1 cellular context compared by ENCODE assay signal in genomic region chr1:173210716-173211231, GRCh38.
A peak's percentile ranks its signal among the peaks of the same experiment; 100 is the strongest.
TF ChIP-seq lines count a peak whose summit lies in the region.

No MANE protein-coding gene starts in this region.

TF ChIP-seq in HepG2, 621 proteins besides CTCF, POLR2A, EP300 and RAD21 (continues in another document):
- peak; percentile 77 for TF ChIP-seq ARID5B (CRISPR knock-in tag; IDR thresholded peaks at IDR 0.05)
- TF ChIP-seq NR2C2 (CRISPR knock-in tag; IDR thresholded peaks at IDR 0.05; ENCODE audit: borderline replicate concordance): 0 out of 2 replicates have a peak, but pooled peaks have one; percentile 24
- peak; percentile 58; the same call in 1 of the 2 replicates for TF ChIP-seq ARID3A (IDR thresholded peaks at IDR 0.05; ENCODE audit: low read depth, low read length)
- no peak for TF ChIP-seq MLX (CRISPR knock-in tag; IDR thresholded peaks at IDR 0.05)
- TF ChIP-seq ZSCAN22 (CRISPR knock-in tag; IDR thresholded peaks at IDR 0.05): no peak
- no peak for TF ChIP-seq RERE (CRISPR knock-in tag; IDR thresholded peaks at IDR 0.05; ENCODE audit: low read depth)
- TF ChIP-seq, protein P1, sequence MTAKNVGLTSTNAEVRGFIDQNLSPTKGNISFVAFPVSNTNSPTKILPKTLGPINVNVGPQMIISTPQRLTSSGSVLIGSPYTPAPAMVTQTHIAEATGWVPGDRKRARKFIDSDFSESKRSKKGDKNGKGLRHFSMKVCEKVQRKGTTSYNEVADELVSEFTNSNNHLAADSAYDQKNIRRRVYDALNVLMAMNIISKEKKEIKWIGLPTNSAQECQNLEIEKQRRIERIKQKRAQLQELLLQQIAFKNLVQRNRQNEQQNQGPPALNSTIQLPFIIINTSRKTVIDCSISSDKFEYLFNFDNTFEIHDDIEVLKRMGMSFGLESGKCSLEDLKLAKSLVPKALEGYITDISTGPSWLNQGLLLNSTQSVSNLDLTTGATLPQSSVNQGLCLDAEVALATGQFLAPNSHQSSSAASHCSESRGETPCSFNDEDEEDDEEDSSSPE (CRISPR knock-in tag; IDR thresholded peaks at IDR 0.05): no peak
- TF ChIP-seq KLF16 (CRISPR knock-in tag; IDR thresholded peaks at IDR 0.05): peak in 1 of 2 experiments; percentile 42; a peak in 1 of 4 replicates
- no peak for TF ChIP-seq ZNF333 (CRISPR knock-in tag; IDR thresholded peaks at IDR 0.05; ENCODE audit: borderline replicate concordance)
- TF ChIP-seq, protein P2, sequence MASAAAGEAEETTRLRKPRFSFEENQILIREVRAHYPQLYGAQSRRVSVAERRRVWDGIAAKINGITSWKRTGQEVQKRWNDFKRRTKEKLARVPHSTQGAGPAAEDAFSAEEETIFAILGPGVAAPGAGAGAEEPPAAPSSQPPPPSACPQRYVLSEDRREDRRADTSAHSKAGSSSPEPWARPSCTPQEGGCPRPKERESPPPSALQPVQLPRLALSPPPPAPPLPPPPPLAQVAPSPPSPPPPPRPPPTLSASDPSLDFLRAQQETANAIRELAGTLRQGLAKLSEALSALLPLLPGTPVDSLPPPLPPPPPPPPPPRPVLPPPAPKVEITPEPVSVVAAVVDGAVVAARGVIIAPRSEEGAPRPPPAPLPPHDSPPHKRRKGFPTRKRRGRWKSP (CRISPR knock-in tag; IDR thresholded peaks at IDR 0.05): no peak
- 0 out of 4 replicates have a peak, but pooled peaks of 1 of the 2 experiments have one; percentile 31 for TF ChIP-seq HMGXB4 (CRISPR knock-in tag; IDR thresholded peaks at IDR 0.05; ENCODE audit: borderline replicate concordance in 1 of 2, low read depth in 1 of 2)
- peak; percentile 26 for TF ChIP-seq FOSL2 (CRISPR knock-in tag; IDR thresholded peaks at IDR 0.05)
- no peak for TF ChIP-seq ZNF138 (CRISPR knock-in tag; IDR thresholded peaks at IDR 0.05; ENCODE audit: low read depth)
- TF ChIP-seq HOMEZ (CRISPR knock-in tag; IDR thresholded peaks at IDR 0.05; ENCODE audit: low read depth): peak; percentile 28; the same call in 1 of the 2 replicates
- TF ChIP-seq, protein P3, sequence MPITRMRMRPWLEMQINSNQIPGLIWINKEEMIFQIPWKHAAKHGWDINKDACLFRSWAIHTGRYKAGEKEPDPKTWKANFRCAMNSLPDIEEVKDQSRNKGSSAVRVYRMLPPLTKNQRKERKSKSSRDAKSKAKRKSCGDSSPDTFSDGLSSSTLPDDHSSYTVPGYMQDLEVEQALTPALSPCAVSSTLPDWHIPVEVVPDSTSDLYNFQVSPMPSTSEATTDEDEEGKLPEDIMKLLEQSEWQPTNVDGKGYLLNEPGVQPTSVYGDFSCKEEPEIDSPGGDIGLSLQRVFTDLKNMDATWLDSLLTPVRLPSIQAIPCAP (CRISPR knock-in tag; IDR thresholded peaks at IDR 0.05; ENCODE audit: low read depth): no peak
- TF ChIP-seq MEIS2 (CRISPR knock-in tag; IDR thresholded peaks at IDR 0.05): no peak
- peak; percentile 90 for TF ChIP-seq ZNF441 (CRISPR knock-in tag; IDR thresholded peaks at IDR 0.05; ENCODE audit: borderline replicate concordance)
- TF ChIP-seq TSC22D2 (CRISPR knock-in tag; IDR thresholded peaks at IDR 0.05; ENCODE audit: borderline replicate concordance): no peak
- peak; percentile 62; the same call in 1 of the 2 replicates for TF ChIP-seq KDM6A (CRISPR knock-in tag; IDR thresholded peaks at IDR 0.05; ENCODE audit: low read depth)
- no peak for TF ChIP-seq SNAPC4 (CRISPR knock-in tag; IDR thresholded peaks at IDR 0.05)
- TF ChIP-seq RFX1 (IDR thresholded peaks at IDR 0.05): no peak
